8 cellular contexts compared by ENCODE assay signal in the genomic region with DNA sequence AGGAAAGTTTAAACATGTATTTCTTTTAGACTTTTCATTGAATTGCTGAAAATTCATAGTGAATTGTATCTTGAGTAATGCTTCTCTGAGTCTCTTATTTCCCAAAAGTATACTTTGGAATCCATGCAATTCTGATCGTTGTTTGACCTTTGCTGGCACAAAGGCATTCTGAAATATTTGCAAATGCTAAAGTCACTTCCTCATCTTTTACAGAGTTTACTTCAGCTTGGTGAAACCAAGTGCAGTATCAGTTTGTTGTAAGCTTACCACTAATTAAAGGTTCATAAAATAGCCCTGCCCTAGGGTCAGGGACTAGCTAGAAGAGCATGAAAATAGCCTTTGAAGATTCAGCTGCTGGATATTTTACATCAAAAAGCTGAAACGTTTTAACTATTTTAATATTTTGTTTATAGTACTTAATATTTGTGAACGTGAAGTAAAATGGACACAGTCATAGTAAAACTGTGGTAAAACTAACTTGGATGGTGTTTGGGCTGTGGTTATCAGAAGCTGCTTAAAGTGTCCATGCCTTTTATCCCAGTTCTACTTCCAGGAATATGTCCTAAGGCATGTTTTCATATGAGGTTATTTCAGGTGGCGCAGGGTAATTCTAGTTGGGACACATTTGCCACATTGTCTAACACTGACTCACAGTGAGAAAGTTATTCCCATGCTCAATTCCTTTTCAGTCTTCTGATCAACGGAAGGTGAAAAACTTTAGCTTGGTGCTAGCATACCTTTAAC. TPM values are rescaled to one million over a fixed set of nuclear protein-coding genes. Genes with fewer than 3 reads are reported as not detected.
DNase-seq lines count a peak whose midpoint lies in the region; ATAC-seq and TF ChIP-seq lines count a peak whose summit lies in the region.

No MANE protein-coding gene starts in this region.

- TF ChIP-seq CTCF in AG10803 (conservative IDR thresholded peaks at IDR 0.05; ENCODE audit: low read length) = no peak
- TF ChIP-seq CTCF in lower lobe of right lung (IDR thresholded peaks at IDR 0.05) = no peak

- ATAC-seq in HG03378 (IDR thresholded peaks at IDR 0.05; ENCODE audit: unreplicated experiment) (peak; percentile 24), lower lobe of right lung (peak in 1 of 2 donors; percentile 15), HG03045 (IDR thresholded peaks at IDR 0.05; ENCODE audit: unreplicated experiment) (no peak), HG03196 (IDR thresholded peaks at IDR 0.05; ENCODE audit: unreplicated experiment) (no peak)

- intact Hi-C loops in lower lobe of right lung (cut with DNase I) = no loop called here

- H3K4me3 ChIP-seq in AG10803 (ENCODE audit: low read length) (no peak overlapping the region), adipocyte (ENCODE audit: low read length) (peak overlapping the region; percentile 69), lower lobe of right lung (peak overlapping the region; percentile 1)

- DNase-seq in AG10803 (ENCODE audit: low read depth) (peak; percentile 69), adipocyte (ENCODE audit: low read depth) (peak; percentile 76), lower lobe of right lung (no peak), activated gamma-delta T cell treated with Interleukin-2 at 50 U/mL for 16 hours (no peak), KBM-7 (no peak)

- in situ Hi-C loops in KBM-7 (cut with MboI; ENCODE audit: low pct_unique_long_range_greater_than_20kb, low sequenced_read_pairs) = no loop called here

- peak overlapping the region; percentile 71 for H3K27ac ChIP-seq in lower lobe of right lung

- H3K9me3 ChIP-seq in adipocyte (ENCODE audit: control insufficient read depth, low read length) (no peaks in the 10 kb centered on the region), lower lobe of right lung (no peaks in the 10 kb centered on the region)

- H3K9ac ChIP-seq in adipocyte (ENCODE audit: low read length) = peak overlapping the region; percentile 82

- H3K27me3 ChIP-seq in adipocyte (replicated peaks; ENCODE audit: control insufficient read depth, insufficient read depth, low read length) (no peaks in the 10 kb centered on the region), lower lobe of right lung (ENCODE audit: low read depth) (no peaks in the 10 kb centered on the region)

- no peaks in the 10 kb centered on the region for H3K36me3 ChIP-seq in adipocyte (ENCODE audit: control insufficient read depth, insufficient read depth, low read length, severe bottlenecking)
- no peaks in the 10 kb centered on the region for H3K36me3 ChIP-seq in lower lobe of right lung

- peaks cover 80% of the 10 kb centered on the region for H3K4me1 ChIP-seq in adipocyte (ENCODE audit: control insufficient read depth, insufficient read depth, low read length)
- H3K4me1 ChIP-seq in lower lobe of right lung = peaks cover 87% of the 10 kb centered on the region

RNA-seq across cellular contexts. Expression of a gene that starts 45.3 kb away (rescaled TPM):
- 12.6 TPM for total RNA-seq in lower lobe of right lung

Comparison
In these comparisons a context has a peak if more than half of its experiments do, and no peak if none do; other contexts are left out.
1. DNase-seq: peak in AG10803 (single experiment) and adipocyte (single experiment); none in lower lobe of right lung (single experiment), activated gamma-delta T cell treated with Interleukin-2 at 50 U/mL for 16 hours (single experiment) and KBM-7 (single experiment).